In the genomic region with DNA sequence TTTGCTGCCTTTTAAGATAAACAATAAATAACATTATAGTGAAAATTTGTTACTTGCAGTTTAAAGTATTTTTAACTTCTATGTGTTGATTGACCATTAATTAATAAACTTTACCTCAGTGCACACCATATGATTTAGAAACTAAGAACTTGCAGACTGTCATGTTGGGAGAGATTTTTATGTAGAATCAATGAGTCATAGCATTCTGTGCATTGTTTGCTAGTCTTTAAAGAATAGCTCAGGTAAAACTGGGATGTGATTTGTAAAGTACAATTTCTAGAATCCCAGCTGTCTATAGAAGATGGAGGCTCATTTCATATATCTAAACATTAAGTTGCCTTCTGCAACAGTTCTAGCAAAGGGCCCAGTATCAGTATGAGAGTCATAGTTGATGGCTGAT, we compare ENCODE assay signal across 21 cellular contexts.
A peak's percentile ranks its signal among the peaks of the same experiment; 100 is the strongest.
DNase-seq lines count a peak whose midpoint lies in the region; ATAC-seq and TF ChIP-seq lines count a peak whose summit lies in the region.
"Had no signal": no experiment of that assay in that cellular context is flagged by ENCODE, and none has a peak within 500 bp of the region (broad histone marks: within the 10 kb centered on the region; RNA-seq: fewer than 3 reads in every experiment).

No MANE protein-coding gene starts in this region.

- no peak for DNase-seq in SK-N-SH
- peak; percentile 2 for DNase-seq in adipocyte (ENCODE audit: low read depth)
- DNase-seq in foreskin keratinocyte, result peak in 1 of 2 donors; percentile 37
- no peak for DNase-seq in H4 (ENCODE audit: low spot score)
- no peak for DNase-seq in Calu3
- no peak for DNase-seq in upper lobe of right lung
- DNase-seq in activated naive CD4-positive, alpha-beta T cell treated with anti-CD3 and anti-CD28 coated beads, Interleukin-2, amount 10 ng/mL, durations not matched to agents 7 days and 5 days, result no peak
- DNase-seq: 8988T; CD4-positive, alpha-beta T cell; DMS79; GF-D8; H9; MM.1S; NCI-H2029; NCI-H446 treated with DMSO at 0.1 percent for 48 hours; NCI-H526; SIG-M5 had no signal

- CTCF ChIA-PET in SK-N-SH (lab: Yijun Ruan, JAX) (no interaction called here), Calu3 (lab: Charles Lee) (no interaction called here)
- CTCF ChIA-PET in activated naive CD4-positive, alpha-beta T cell treated with anti-CD3 and anti-CD28 coated beads, Interleukin-2, amount 10 ng/mL, durations not matched to agents 7 days and 5 days (lab: Charles Lee), result no interaction called here

- H3K27ac Mint-ChIP-seq in Calu3 (ENCODE audit: unreplicated experiment), result no peak overlapping the region
- H3K27ac Mint-ChIP-seq in activated naive CD4-positive, alpha-beta T cell treated with anti-CD3 and anti-CD28 coated beads, Interleukin-2, amount 10 ng/mL, durations not matched to agents 7 days and 5 days, result no peak overlapping the region
- H3K27ac Mint-ChIP-seq: CD4-positive, alpha-beta T cell; H9 had no signal

- H3K4me2 ChIP-seq in SK-N-SH, result no peak overlapping the region
- H3K4me2 ChIP-seq: BLaER1 treated with 17β-estradiol and CSF1 and Interleukin-3, amounts not matched to agents 10 nM and 100 nM; KMS-11 had no signal

- ATAC-seq in SK-N-SH treated with all-trans-retinoic acid at 6 μM for 48 hours, result no peak
- ATAC-seq in foreskin keratinocyte, result peak; percentile 49
- no peak for ATAC-seq in upper lobe of right lung

- no peak overlapping the region for H3K4me3 Mint-ChIP-seq in Calu3 (ENCODE audit: low read depth, unreplicated experiment)
- H3K4me3 Mint-ChIP-seq in activated naive CD4-positive, alpha-beta T cell treated with anti-CD3 and anti-CD28 coated beads, Interleukin-2, amount 10 ng/mL, durations not matched to agents 7 days and 5 days, result no peak overlapping the region
- H3K4me3 Mint-ChIP-seq: CD4-positive, alpha-beta T cell; H9 had no signal

- no peak overlapping the region for H3K9ac ChIP-seq in SK-N-SH
- no peak overlapping the region for H3K9ac ChIP-seq in adipocyte (ENCODE audit: low read length)
- H3K9ac ChIP-seq: BLaER1 treated with 17β-estradiol and CSF1 and Interleukin-3, amounts not matched to agents 10 nM and 100 nM; KMS-11 had no signal

- no peak for TF ChIP-seq RAD21 in SK-N-SH (IDR thresholded peaks at IDR 0.05; ENCODE audit: low read length)

- no peaks in the 10 kb centered on the region for H3K79me2 ChIP-seq in SK-N-SH (ENCODE audit: insufficient read depth)

- no peak overlapping the region for H2AFZ ChIP-seq in SK-N-SH (ENCODE audit: low read depth)

- H3K27me3 ChIP-seq in SK-N-SH (ENCODE audit: insufficient read depth) (no peaks in the 10 kb centered on the region), adipocyte (replicated peaks; ENCODE audit: control insufficient read depth, insufficient read depth, low read length) (no peaks in the 10 kb centered on the region), foreskin keratinocyte (no peaks in the 10 kb centered on the region), upper lobe of right lung (no peaks in the 10 kb centered on the region)
- H3K27me3 ChIP-seq: BLaER1 treated with 17β-estradiol and CSF1 and Interleukin-3, amounts not matched to agents 10 nM and 100 nM had no signal

- H3K27ac ChIP-seq in SK-N-SH (ENCODE audit: low read depth in 2 of 2, low read length in 1 of 2) (no peak overlapping the region), foreskin keratinocyte (no peak overlapping the region), upper lobe of right lung (no peak overlapping the region)
- H3K27ac ChIP-seq: BLaER1 treated with 17β-estradiol and CSF1 and Interleukin-3, amounts not matched to agents 10 nM and 100 nM; KMS-11; SK-N-MC had no signal

- POLR2A ChIA-PET in SK-N-SH (lab: Yijun Ruan, JAX), result no interaction called here

- no peaks in the 10 kb centered on the region for H3K9me2 ChIP-seq in SK-N-SH

- TF ChIP-seq EP300 in SK-N-SH (IDR thresholded peaks at IDR 0.05; ENCODE audit: borderline replicate concordance in 1 of 2, low read depth in 1 of 2, low read length in 1 of 2), result no peak

- no peaks in the 10 kb centered on the region for H3K4me1 Mint-ChIP-seq in Calu3 (ENCODE audit: low read depth, unreplicated experiment)
- H3K4me1 Mint-ChIP-seq in activated naive CD4-positive, alpha-beta T cell treated with anti-CD3 and anti-CD28 coated beads, Interleukin-2, amount 10 ng/mL, durations not matched to agents 7 days and 5 days, result no peaks in the 10 kb centered on the region

- no peak for TF ChIP-seq CTCF in SK-N-SH (IDR thresholded peaks at IDR 0.05)
- no peak for TF ChIP-seq CTCF in foreskin keratinocyte (conservative IDR thresholded peaks at IDR 0.05)
- TF ChIP-seq CTCF in Calu3 (IDR thresholded peaks at IDR 0.05; ENCODE audit: unreplicated experiment), result no peak
- TF ChIP-seq CTCF in upper lobe of right lung (IDR thresholded peaks at IDR 0.05), result no peak

- no TSS peak for BruUV-seq in Calu3 (replicated peaks; lab: Mats Ljungman, UMichigan)

- H3K4me1 ChIP-seq in SK-N-SH (ENCODE audit: control insufficient read depth in 1 of 2, insufficient read depth in 2 of 2, low read depth in 1 of 2, low read length in 1 of 2), result no peaks in the 10 kb centered on the region
- peaks cover 12% of the 10 kb centered on the region for H3K4me1 ChIP-seq in adipocyte (ENCODE audit: control insufficient read depth, insufficient read depth, low read length)
- peaks cover 6% of the 10 kb centered on the region for H3K4me1 ChIP-seq in foreskin keratinocyte
- no peaks in the 10 kb centered on the region for H3K4me1 ChIP-seq in upper lobe of right lung

- H3K9me3 ChIP-seq in SK-N-SH, result 0 out of 2 replicates have a peak, but pooled peaks cover 4% of the 10 kb centered on the region
- no peaks in the 10 kb centered on the region for H3K9me3 ChIP-seq in adipocyte (ENCODE audit: control insufficient read depth, low read length)
- no peaks in the 10 kb centered on the region for H3K9me3 ChIP-seq in upper lobe of right lung

- no peak overlapping the region for H3K4me3 ChIP-seq in SK-N-SH (ENCODE audit: low read depth in 2 of 2, low read length in 1 of 2)
- H3K4me3 ChIP-seq in adipocyte (ENCODE audit: low read length), result no peak overlapping the region
- no peak overlapping the region for H3K4me3 ChIP-seq in upper lobe of right lung
- H3K4me3 ChIP-seq: BLaER1 treated with 17β-estradiol and CSF1 and Interleukin-3, amounts not matched to agents 10 nM and 100 nM; SK-N-MC had no signal

- intact Hi-C loops in Calu3 (cut with micrococcal nuclease; ENCODE audit: unreplicated experiment), result no loop called here
- intact Hi-C loops in upper lobe of right lung (cut with DNase I), result no loop called here

- no peaks in the 10 kb centered on the region for H3K36me3 ChIP-seq in SK-N-SH (replicated peaks in 1 of 2; ENCODE audit: control insufficient read depth in 1 of 2, insufficient read depth in 2 of 2, low read length in 1 of 2)
- no peaks in the 10 kb centered on the region for H3K36me3 ChIP-seq in adipocyte (ENCODE audit: control insufficient read depth, insufficient read depth, low read length, severe bottlenecking)
- no peaks in the 10 kb centered on the region for H3K36me3 ChIP-seq in upper lobe of right lung
- H3K36me3 ChIP-seq: BLaER1 treated with 17β-estradiol and CSF1 and Interleukin-3, amounts not matched to agents 10 nM and 100 nM had no signal

- no peaks in the 10 kb centered on the region for H3K36me3 Mint-ChIP-seq in Calu3 (ENCODE audit: insufficient read depth, unreplicated experiment)
- H3K36me3 Mint-ChIP-seq in activated naive CD4-positive, alpha-beta T cell treated with anti-CD3 and anti-CD28 coated beads, Interleukin-2, amount 10 ng/mL, durations not matched to agents 7 days and 5 days, result no peaks in the 10 kb centered on the region

- H3K9me3 Mint-ChIP-seq in Calu3 (ENCODE audit: low read depth, unreplicated experiment), result no peaks in the 10 kb centered on the region
- no peaks in the 10 kb centered on the region for H3K9me3 Mint-ChIP-seq in activated naive CD4-positive, alpha-beta T cell treated with anti-CD3 and anti-CD28 coated beads, Interleukin-2, amount 10 ng/mL, durations not matched to agents 7 days and 5 days
- H3K9me3 Mint-ChIP-seq: CD4-positive, alpha-beta T cell; H9 had no signal

- H4K20me1 ChIP-seq in SK-N-SH (ENCODE audit: insufficient read depth), result no peaks in the 10 kb centered on the region
- H4K20me1 ChIP-seq: BLaER1 treated with 17β-estradiol and CSF1 and Interleukin-3, amounts not matched to agents 10 nM and 100 nM had no signal

- no peaks in the 10 kb centered on the region for H3K27me3 Mint-ChIP-seq in Calu3 (ENCODE audit: unreplicated experiment)
- no peaks in the 10 kb centered on the region for H3K27me3 Mint-ChIP-seq in activated naive CD4-positive, alpha-beta T cell treated with anti-CD3 and anti-CD28 coated beads, Interleukin-2, amount 10 ng/mL, durations not matched to agents 7 days and 5 days
- H3K27me3 Mint-ChIP-seq: CD4-positive, alpha-beta T cell had no signal

- no peaks in the 10 kb centered on the region for H3F3A ChIP-seq in SK-N-SH (replicated peaks; ENCODE audit: insufficient read depth)

TF ChIP-seq in SK-N-SH, 30 proteins besides CTCF, POLR2A, EP300 and RAD21:
- TF ChIP-seq RFX5 (IDR thresholded peaks at IDR 0.05; ENCODE audit: low read length) (no peak), FOSL2 (IDR thresholded peaks at IDR 0.05; ENCODE audit: borderline replicate concordance, low read depth) (0 out of 2 replicates have a peak, but pooled peaks have one; percentile 16), JUND (IDR thresholded peaks at IDR 0.05) (0 out of 2 replicates have a peak, but pooled peaks have one; percentile 14)

TF ChIP-seq in SK-N-SH treated with all-trans-retinoic acid at 6 μM for 48 hours, 23 proteins besides CTCF, POLR2A, EP300 and RAD21 (continues in another document):
- no peak for TF ChIP-seq ZFP3 (CRISPR knock-in tag; IDR thresholded peaks at IDR 0.05)
- TF ChIP-seq RARB (CRISPR knock-in tag; IDR thresholded peaks at IDR 0.05), result no peak
- TF ChIP-seq, protein P1, sequence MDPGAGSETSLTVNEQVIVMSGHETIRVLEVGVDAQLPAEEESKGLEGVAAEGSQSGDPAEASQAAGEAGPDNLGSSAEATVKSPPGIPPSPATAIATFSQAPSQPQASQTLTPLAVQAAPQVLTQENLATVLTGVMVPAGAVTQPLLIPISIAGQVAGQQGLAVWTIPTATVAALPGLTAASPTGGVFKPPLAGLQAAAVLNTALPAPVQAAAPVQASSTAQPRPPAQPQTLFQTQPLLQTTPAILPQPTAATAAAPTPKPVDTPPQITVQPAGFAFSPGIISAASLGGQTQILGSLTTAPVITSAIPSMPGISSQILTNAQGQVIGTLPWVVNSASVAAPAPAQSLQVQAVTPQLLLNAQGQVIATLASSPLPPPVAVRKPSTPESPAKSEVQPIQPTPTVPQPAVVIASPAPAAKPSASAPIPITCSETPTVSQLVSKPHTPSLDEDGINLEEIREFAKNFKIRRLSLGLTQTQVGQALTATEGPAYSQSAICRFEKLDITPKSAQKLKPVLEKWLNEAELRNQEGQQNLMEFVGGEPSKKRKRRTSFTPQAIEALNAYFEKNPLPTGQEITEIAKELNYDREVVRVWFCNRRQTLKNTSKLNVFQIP (CRISPR knock-in tag; IDR thresholded peaks at IDR 0.05; ENCODE audit: borderline replicate concordance, low read depth), result no peak
- TF ChIP-seq OSR1 (CRISPR knock-in tag; IDR thresholded peaks at IDR 0.05), result no peak
- TF ChIP-seq ZC3H10 (CRISPR knock-in tag; IDR thresholded peaks at IDR 0.05), result no peak
- TF ChIP-seq BACH2 (CRISPR knock-in tag; IDR thresholded peaks at IDR 0.05; ENCODE audit: borderline replicate concordance), result no peak
- TF ChIP-seq ZNF70 (CRISPR knock-in tag; IDR thresholded peaks at IDR 0.05), result no peak
